Comparison of ENCODE assay signal across 12 cellular contexts in the genomic region with DNA sequence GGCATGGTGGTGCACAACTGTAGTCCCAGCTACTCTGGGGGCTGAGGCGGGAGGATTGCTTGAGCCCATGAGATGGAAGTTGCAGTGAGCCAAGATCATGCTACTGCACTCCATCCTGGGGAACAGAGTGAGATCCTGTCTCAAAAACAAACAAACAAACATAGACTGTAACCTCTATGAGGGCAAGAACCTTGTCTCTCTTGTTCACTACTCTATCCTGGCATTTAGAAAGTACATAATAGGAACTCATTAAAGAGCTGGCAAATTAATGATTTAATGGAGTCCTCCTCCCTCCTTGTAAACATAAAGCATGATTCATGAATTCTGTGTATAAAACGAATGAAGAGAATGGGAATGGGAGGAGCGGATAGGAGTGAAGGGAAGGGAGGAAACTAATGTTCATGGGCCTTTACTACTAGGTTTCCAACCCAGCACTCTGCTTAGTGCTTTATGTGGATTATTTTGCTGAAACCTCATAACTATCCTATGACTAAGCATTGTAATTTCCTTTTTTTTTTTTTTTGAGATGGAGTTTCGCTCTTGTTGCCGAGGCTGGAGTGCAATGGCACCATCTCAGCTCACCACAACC. TPM values are rescaled to one million over a fixed set of nuclear protein-coding genes. Genes with fewer than 3 reads are reported as not detected.
A peak's percentile ranks its signal among the peaks of the same experiment; 100 is the strongest.
DNase-seq lines count a peak whose midpoint lies in the region; ATAC-seq, FAIRE-seq and TF ChIP-seq lines count a peak whose summit lies in the region.
"Had no signal": no experiment of that assay in that cellular context is flagged by ENCODE, and none has a peak within 500 bp of the region (broad histone marks: within the 10 kb centered on the region; RNA-seq: fewer than 3 reads in every experiment).

No MANE protein-coding gene starts in this region.

- CTCF ChIA-PET in PC-3 (lab: Charles Lee) (interaction anchor here (0.6 kb wide), 2 partner anchors 40 to 55 kb away, joined by 3 to 5 read pairs; no protein-coding TSS in a partner anchor), endothelial cell of umbilical vein (lab: Charles Lee) (no interaction called here), Caco-2 (lab: Charles Lee) (interaction anchor here (0.7 kb wide), 1 partner anchor 13 kb away, joined by 3 read pairs; no protein-coding TSS in a partner anchor)

- no peaks in the 10 kb centered on the region for H4K20me1 ChIP-seq in PC-3 (ENCODE audit: low read length)
- no peaks in the 10 kb centered on the region for H4K20me1 ChIP-seq in endothelial cell of umbilical vein (replicated peaks; ENCODE audit: control insufficient read depth, extremely low read depth, insufficient read depth, low read length)

- ATAC-seq in PC-3, result peak; percentile 97

- no peaks in the 10 kb centered on the region for H3K36me3 ChIP-seq in PC-3 (ENCODE audit: low read depth, low read length)
- H3K36me3 ChIP-seq in endothelial cell of umbilical vein (ENCODE audit: control insufficient read depth in 2 of 2, extremely low read depth in 1 of 2, insufficient read depth in 2 of 2, low read length in 2 of 2), result no peaks in the 10 kb centered on the region
- no peaks in the 10 kb centered on the region for H3K36me3 ChIP-seq in Caco-2 (ENCODE audit: control insufficient read depth, insufficient read depth, low read length)

- DNase-seq in AG09309 (ENCODE audit: low read depth), result peak; percentile 59
- peak; percentile 49 for DNase-seq in PC-3
- DNase-seq in endothelial cell of umbilical vein (ENCODE audit: low read depth, low spot score), result peak; percentile 84
- no peak for DNase-seq in nephron progenitor cell
- DNase-seq in posterior vena cava (ENCODE audit: low spot score), result no peak
- DNase-seq in Caco-2, result no peak
- DNase-seq in HuH-7.5 (ENCODE audit: low spot score), result no peak
- DNase-seq in immature natural killer cell, result no peak
- DNase-seq: activated CD4-positive, alpha-beta memory T cell treated with anti-CD3 and anti-CD28 coated beads for 36 hours; head of caudate nucleus had no signal

- no peak overlapping the region for H2AFZ ChIP-seq in PC-3 (ENCODE audit: low read length)
- H2AFZ ChIP-seq in endothelial cell of umbilical vein (ENCODE audit: low read depth, low read length), result peak overlapping the region; percentile 62

- H3K36me3 Mint-ChIP-seq in nephron progenitor cell (ENCODE audit: low read depth) (peaks cover 14% of the 10 kb centered on the region), Caco-2 (ENCODE audit: insufficient read depth, unreplicated experiment) (no peaks in the 10 kb centered on the region), immature natural killer cell (no peaks in the 10 kb centered on the region)
- H3K36me3 Mint-ChIP-seq: activated CD4-positive, alpha-beta memory T cell treated with anti-CD3 and anti-CD28 coated beads for 36 hours had no signal

- POLR2A ChIA-PET in PC-3 (lab: Charles Lee; ENCODE audit: unreplicated experiment), result no interaction called here
- POLR2A ChIA-PET in endothelial cell of umbilical vein (lab: Charles Lee), result interaction anchor here (0.7 kb wide), 1 partner anchor 34 kb away, joined by 4 read pairs; no protein-coding TSS in a partner anchor
- POLR2A ChIA-PET in Caco-2 (lab: Charles Lee), result no interaction called here

- no peaks in the 10 kb centered on the region for H3F3A ChIP-seq in PC-3 (ENCODE audit: low read length, unreplicated experiment)

- H3K27ac ChIP-seq in PC-3 (ENCODE audit: low read length) (no peak overlapping the region), endothelial cell of umbilical vein (ENCODE audit: insufficient read depth, low read depth, low read length) (no peak overlapping the region)
- H3K27ac ChIP-seq: C4-2B had no signal

- H3K27me3 Mint-ChIP-seq in nephron progenitor cell (ENCODE audit: low read depth, poor library complexity), result peaks cover 10% of the 10 kb centered on the region
- peaks cover 4% of the 10 kb centered on the region for H3K27me3 Mint-ChIP-seq in Caco-2 (ENCODE audit: insufficient read depth, unreplicated experiment)
- H3K27me3 Mint-ChIP-seq in immature natural killer cell (ENCODE audit: low read depth in 3 of 3), result peaks cover 1 to 4% (median 2%) of the 10 kb centered on the region in 3 donors

- H3K9me2 ChIP-seq in PC-3 (replicated peaks; ENCODE audit: low read length), result no peaks in the 10 kb centered on the region

- H3K4me1 ChIP-seq in PC-3 (ENCODE audit: insufficient read depth, low read length), result peaks cover 6% of the 10 kb centered on the region; the same call in 1 of the 2 replicates
- no peaks in the 10 kb centered on the region for H3K4me1 ChIP-seq in endothelial cell of umbilical vein (ENCODE audit: control insufficient read depth, extremely low read depth, insufficient read depth, low read length)
- H3K4me1 ChIP-seq in Caco-2, result no peaks in the 10 kb centered on the region

- H3K9me1 ChIP-seq in endothelial cell of umbilical vein (replicated peaks; ENCODE audit: control insufficient read depth, extremely low read depth, insufficient read depth, low read length), result no peaks in the 10 kb centered on the region

- BruUV-seq in PC-3 (replicated peaks; lab: Mats Ljungman, UMichigan) (no TSS peak), endothelial cell of umbilical vein (replicated peaks; lab: Mats Ljungman, UMichigan) (no TSS peak), Caco-2 (replicated peaks; lab: Mats Ljungman, UMichigan) (no TSS peak)

- intact Hi-C loops in PC-3 (cut with micrococcal nuclease) (no loop called here), endothelial cell of umbilical vein (cut with micrococcal nuclease) (no loop called here), posterior vena cava (cut with DNase I) (no loop called here), Caco-2 (cut with micrococcal nuclease; ENCODE audit: unreplicated experiment) (no loop called here)

- dilution Hi-C loops in endothelial cell of umbilical vein (cut with MboI; ENCODE audit: extremely low pct_ligation_motif_present, low sequenced_read_pairs), result no loop called here

- TF ChIP-seq CTCF in AG09309 (IDR thresholded peaks at IDR 0.05; ENCODE audit: control insufficient read depth, insufficient read depth, low read depth, low read length, missing control alignments) (no peak), PC-3 (conservative IDR thresholded peaks at IDR 0.05; ENCODE audit: low read depth, low read length) (no peak), endothelial cell of umbilical vein (IDR thresholded peaks at IDR 0.05; ENCODE audit: extremely low read depth in 1 of 2, insufficient read depth in 1 of 2, low read depth in 1 of 2, low read length in 2 of 2) (no peak), nephron progenitor cell (IDR thresholded peaks at IDR 0.05) (no peak), Caco-2 (IDR thresholded peaks at IDR 0.05; ENCODE audit: insufficient read depth in 1 of 2, low read depth in 1 of 2, low read length in 1 of 2, severe bottlenecking in 1 of 2, unreplicated experiment in 1 of 2) (no peak)

- TF ChIP-seq POLR2A in endothelial cell of umbilical vein (IDR thresholded peaks at IDR 0.05; ENCODE audit: low read depth, low read length), result no peak

- H3K9me3 Mint-ChIP-seq in nephron progenitor cell, result no peaks in the 10 kb centered on the region
- no peaks in the 10 kb centered on the region for H3K9me3 Mint-ChIP-seq in Caco-2 (ENCODE audit: unreplicated experiment)
- no peaks in the 10 kb centered on the region for H3K9me3 Mint-ChIP-seq in immature natural killer cell
- H3K9me3 Mint-ChIP-seq: activated CD4-positive, alpha-beta memory T cell treated with anti-CD3 and anti-CD28 coated beads for 36 hours; neural crest cell had no signal

- peaks cover 68% of the 10 kb centered on the region for H3K4me1 Mint-ChIP-seq in nephron progenitor cell
- no peaks in the 10 kb centered on the region for H3K4me1 Mint-ChIP-seq in Caco-2 (ENCODE audit: low read depth, unreplicated experiment)
- H3K4me1 Mint-ChIP-seq in immature natural killer cell, result no peaks in the 10 kb centered on the region

- H3K27me3 ChIP-seq in PC-3 (ENCODE audit: low read length) (no peaks in the 10 kb centered on the region), endothelial cell of umbilical vein (ENCODE audit: control insufficient read depth in 2 of 2, insufficient read depth in 2 of 2, low read length in 2 of 2) (no peaks in the 10 kb centered on the region), Caco-2 (replicated peaks; ENCODE audit: control insufficient read depth, insufficient read depth, low read length) (no peaks in the 10 kb centered on the region)

- H3K27ac Mint-ChIP-seq in nephron progenitor cell (peak overlapping the region; percentile 71), Caco-2 (ENCODE audit: unreplicated experiment) (no peak overlapping the region), immature natural killer cell (no peak overlapping the region)
- H3K27ac Mint-ChIP-seq: activated CD4-positive, alpha-beta memory T cell treated with anti-CD3 and anti-CD28 coated beads for 36 hours had no signal

- no peak overlapping the region for H3K4me2 ChIP-seq in PC-3 (ENCODE audit: low read length)
- H3K4me2 ChIP-seq in endothelial cell of umbilical vein (ENCODE audit: insufficient read depth, low read length), result no peak overlapping the region

- no peak overlapping the region for H3K9ac ChIP-seq in PC-3 (ENCODE audit: low read length)
- H3K9ac ChIP-seq in endothelial cell of umbilical vein (replicated peaks; ENCODE audit: extremely low read depth, insufficient read depth, low read length), result no peak overlapping the region

- no peaks in the 10 kb centered on the region for H3K9me3 ChIP-seq in PC-3 (ENCODE audit: low read length)
- no peaks in the 10 kb centered on the region for H3K9me3 ChIP-seq in endothelial cell of umbilical vein (replicated peaks; ENCODE audit: control insufficient read depth, insufficient read depth, low read length)
- no peaks in the 10 kb centered on the region for H3K9me3 ChIP-seq in Caco-2

- H3K4me3 Mint-ChIP-seq in nephron progenitor cell, result no peak overlapping the region
- no peak overlapping the region for H3K4me3 Mint-ChIP-seq in Caco-2 (ENCODE audit: unreplicated experiment)
- no peak overlapping the region for H3K4me3 Mint-ChIP-seq in immature natural killer cell
- H3K4me3 Mint-ChIP-seq: activated CD4-positive, alpha-beta memory T cell treated with anti-CD3 and anti-CD28 coated beads for 36 hours; neural crest cell had no signal

- H3K79me2 ChIP-seq in PC-3 (ENCODE audit: low read length) (no peaks in the 10 kb centered on the region), endothelial cell of umbilical vein (ENCODE audit: control insufficient read depth, insufficient read depth, low read length) (no peaks in the 10 kb centered on the region)

- H3K4me3 ChIP-seq in AG09309 (ENCODE audit: control insufficient read depth, low read depth, low read length) (no peak overlapping the region), PC-3 (ENCODE audit: low read length) (no peak overlapping the region), endothelial cell of umbilical vein (replicated peaks in 1 of 3; ENCODE audit: insufficient read depth in 1 of 3, low read depth in 1 of 3, low read length in 3 of 3) (no peak overlapping the region), Caco-2 (ENCODE audit: low read depth, low read length) (no peak overlapping the region)

- peak; percentile 91 for FAIRE-seq in endothelial cell of umbilical vein (lab: Jason Lieb, UNC)

RNA-seq across cellular contexts. Expression of a gene that starts 8.6 kb away (rescaled TPM):
- total RNA-seq in PC-3 (2014; rRNA removed) (0.06 and 0.07 TPM in 2 replicates), endothelial cell of umbilical vein (0.12 and 0.33 TPM in 2 replicates), posterior vena cava (100 to 1,000 TPM; 297 to 440 TPM), Caco-2 (2022) (0.11 TPM in 1 of 2 replicates, not detected in the other)
- polyA plus RNA-seq in endothelial cell of umbilical vein (0.08 and 0.19 TPM in 2 replicates), immature natural killer cell (not detected)
- 0.15 and 0.20 TPM in 2 replicates for polyA plus RNA-seq in endothelial cell of umbilical vein (2011; cell fraction: cytosol; rRNA removed)
- polyA plus RNA-seq in endothelial cell of umbilical vein (2011; cell fraction: nucleus; rRNA removed), result 0.05 and 0.21 TPM in 2 replicates
- polyA plus RNA-seq in endothelial cell of umbilical vein (2012), result 0.16 and 0.30 TPM in 2 replicates
- 0.17 and 0.39 TPM in 2 replicates for polyA minus RNA-seq in endothelial cell of umbilical vein
- not detected for polyA minus RNA-seq in endothelial cell of umbilical vein (2011; cell fraction: cytosol; rRNA and poly(A)+ RNA removed)
- 0.14 TPM in 1 of 2 replicates, not detected in the other for polyA minus RNA-seq in endothelial cell of umbilical vein (2011; cell fraction: nucleus; rRNA and poly(A)+ RNA removed)
- total RNA-seq: activated CD4-positive, alpha-beta memory T cell treated with anti-CD3 and anti-CD28 coated beads for 36 hours had no signal

RNA-seq across cellular contexts. Expression of a gene that starts 17.6 kb away (rescaled TPM):
- total RNA-seq in PC-3 (2014; rRNA removed) (50.9 and 57.7 TPM in 2 replicates), endothelial cell of umbilical vein (93.7 and 105 TPM in 2 replicates), posterior vena cava (10 to 100 TPM; 38.8 to 47.5 TPM), Caco-2 (2022) (63.7 and 64.1 TPM in 2 replicates)
- polyA plus RNA-seq in endothelial cell of umbilical vein (41.1 and 57.9 TPM in 2 replicates), immature natural killer cell (10 to 100 TPM; 34.3 to 42.9 (median 34.7) TPM)
- polyA plus RNA-seq in endothelial cell of umbilical vein (2011; cell fraction: cytosol; rRNA removed), result 64.7 and 66.8 TPM in 2 replicates
- polyA plus RNA-seq in endothelial cell of umbilical vein (2011; cell fraction: nucleus; rRNA removed), result 55.1 and 70.3 TPM in 2 replicates
- 77.1 and 106 TPM in 2 replicates for polyA plus RNA-seq in endothelial cell of umbilical vein (2012)
- 59.0 and 69.0 TPM in 2 replicates for polyA minus RNA-seq in endothelial cell of umbilical vein
- 22.0 TPM for polyA minus RNA-seq in endothelial cell of umbilical vein (2011; cell fraction: cytosol; rRNA and poly(A)+ RNA removed)
- polyA minus RNA-seq in endothelial cell of umbilical vein (2011; cell fraction: nucleus; rRNA and poly(A)+ RNA removed), result 24.8 and 34.1 TPM in 2 replicates

RNA-seq across cellular contexts. Expression of a gene that starts 44.7 kb away (rescaled TPM):
- total RNA-seq in PC-3 (2014; rRNA removed) (64.7 and 74.8 TPM in 2 replicates), endothelial cell of umbilical vein (65.7 and 73.5 TPM in 2 replicates), posterior vena cava (10 to 100 TPM; 29.1 to 38.7 TPM), Caco-2 (2022) (75.9 and 83.0 TPM in 2 replicates)
- polyA plus RNA-seq in endothelial cell of umbilical vein (48.9 and 56.1 TPM in 2 replicates), immature natural killer cell (10 to 100 TPM; 35.6 to 61.6 (median 57.8) TPM)
- polyA plus RNA-seq in endothelial cell of umbilical vein (2011; cell fraction: cytosol; rRNA removed), result 38.8 and 45.3 TPM in 2 replicates
- polyA plus RNA-seq in endothelial cell of umbilical vein (2011; cell fraction: nucleus; rRNA removed), result 67.0 and 75.2 TPM in 2 replicates
- 42.6 and 70.4 TPM in 2 replicates for polyA plus RNA-seq in endothelial cell of umbilical vein (2012)
- 48.8 and 50.7 TPM in 2 replicates for polyA minus RNA-seq in endothelial cell of umbilical vein
- 35.4 TPM for polyA minus RNA-seq in endothelial cell of umbilical vein (2011; cell fraction: cytosol; rRNA and poly(A)+ RNA removed)
- 15.9 and 20.2 TPM in 2 replicates for polyA minus RNA-seq in endothelial cell of umbilical vein (2011; cell fraction: nucleus; rRNA and poly(A)+ RNA removed)

RNA-seq across cellular contexts. Expression of a gene that starts 49.0 kb away (rescaled TPM):
- 12.4 and 14.3 TPM in 2 replicates for total RNA-seq in PC-3 (2014; rRNA removed)
- 21.2 and 25.6 TPM in 2 replicates for total RNA-seq in endothelial cell of umbilical vein
- 78.2 and 95.1 TPM in 2 replicates for polyA plus RNA-seq in endothelial cell of umbilical vein
- 38.6 and 43.1 TPM in 2 replicates for polyA plus RNA-seq in endothelial cell of umbilical vein (2011; cell fraction: cytosol; rRNA removed)
- polyA plus RNA-seq in endothelial cell of umbilical vein (2011; cell fraction: nucleus; rRNA removed), result 13.5 and 15.9 TPM in 2 replicates
- 20.6 and 26.7 TPM in 2 replicates for polyA plus RNA-seq in endothelial cell of umbilical vein (2012)
- 24.6 and 26.2 TPM in 2 replicates for polyA minus RNA-seq in endothelial cell of umbilical vein
- polyA minus RNA-seq in endothelial cell of umbilical vein (2011; cell fraction: cytosol; rRNA and poly(A)+ RNA removed), result not detected
- polyA minus RNA-seq in endothelial cell of umbilical vein (2011; cell fraction: nucleus; rRNA and poly(A)+ RNA removed), result 3.6 and 4.4 TPM in 2 replicates
- total RNA-seq in posterior vena cava, result 10 to 100 TPM; 33.7 to 44.4 TPM
- total RNA-seq in Caco-2 (2022), result 1.7 and 3.0 TPM in 2 replicates
- polyA plus RNA-seq in immature natural killer cell, result 1 to 10 TPM in 2 of 3 donors, under 1 TPM in 1; 0.83 to 4.7 (median 1.1) TPM

Comparison
In these comparisons a context has a peak if more than half of its experiments do, and no peak if none do; other contexts are left out.
1. DNase-seq: peak in AG09309 (single experiment), PC-3 (single experiment) and endothelial cell of umbilical vein (single experiment); none in nephron progenitor cell (single experiment), posterior vena cava (single experiment), Caco-2 (0 of 2), HuH-7.5 (single experiment) and immature natural killer cell (0 of 3).
2. RNA of a gene that starts 8.6 kb away (total RNA-seq): 297 to 440 TPM in posterior vena cava; 0.12 to 0.33 TPM in endothelial cell of umbilical vein, 0.11 TPM in Caco-2 and 0.06 to 0.07 TPM in PC-3; every median in the first group is over 100 times any median in the second.